8 cellular contexts compared by ENCODE assay signal in genomic region chr22:36977947-36978660, GRCh38. TPM values are rescaled to one million over a fixed set of nuclear protein-coding genes. Genes with fewer than 3 reads are reported as not detected.
DNase-seq lines count a peak whose midpoint lies in the region; ATAC-seq, FAIRE-seq and TF ChIP-seq lines count a peak whose summit lies in the region.

No MANE protein-coding gene starts in this region.

- H3K4me1 ChIP-seq in MM.1S (ENCODE audit: low read length) (0 out of 2 replicates have a peak, but pooled peaks cover 3% of the 10 kb centered on the region), neutrophil (ENCODE audit: control insufficient read depth in 1 of 2, insufficient read depth in 1 of 2, low read depth in 1 of 2, low read length in 1 of 2) (peaks cover 29 to 30% of the 10 kb centered on the region in 2 experiments)

- peak overlapping the region; percentile 54 for H3K4me3 ChIP-seq in MM.1S (ENCODE audit: low read length)
- peak overlapping the region; percentile 54 to 56 for H3K4me3 ChIP-seq in neutrophil (ENCODE audit: low read depth in 1 of 2, low read length in 1 of 2)

- DNase-seq in MM.1S (peak; percentile 88), SHP77 treated with DMSO at 0.1 percent for 48 hours (lab: John Stamatoyannopoulos, UW) (peak; percentile 56), activated gamma-delta T cell (lab: John Stamatoyannopoulos, UW) (peak; percentile 53), frontal cortex (ENCODE audit: low spot score in 2 of 2) (peak; percentile 73 to 94), stromal cell of bone marrow (ENCODE audit: low read depth) (peak; percentile 73)

- H4K20me1 ChIP-seq in MM.1S (ENCODE audit: insufficient read depth, low read length), result no peaks in the 10 kb centered on the region

- H3K9ac ChIP-seq in MM.1S (ENCODE audit: low read length), result peak overlapping the region; percentile 29; the same call in 1 of the 2 replicates

- TF ChIP-seq CTCF in C4-2B (conservative IDR thresholded peaks at IDR 0.05) (peak; percentile 96), MM.1S (IDR thresholded peaks at IDR 0.05; ENCODE audit: low read length) (peak; percentile 89), neutrophil (IDR thresholded peaks at IDR 0.05) (peak; percentile 98)

- FAIRE-seq in frontal cortex (lab: Jason Lieb, UNC), result peak; percentile 80

- no peaks in the 10 kb centered on the region for H3K9me2 ChIP-seq in MM.1S (replicated peaks; ENCODE audit: insufficient read depth, low read length)

- H3K27me3 ChIP-seq in MM.1S (replicated peaks; ENCODE audit: insufficient read depth, low read length), result peaks cover 12% of the 10 kb centered on the region
- H3K27me3 ChIP-seq in neutrophil, result peaks cover 3% of the 10 kb centered on the region

- peak overlapping the region; percentile 89 for H2AFZ ChIP-seq in MM.1S (ENCODE audit: low read length)

- no peaks in the 10 kb centered on the region for H3K36me3 ChIP-seq in MM.1S (replicated peaks; ENCODE audit: insufficient read depth, low read length)
- H3K36me3 ChIP-seq in neutrophil, result no peaks in the 10 kb centered on the region

- peak; percentile 68 for ATAC-seq in GM21526 (IDR thresholded peaks at IDR 0.05; ENCODE audit: low FRiP score, unreplicated experiment)

- no peaks in the 10 kb centered on the region; the same call in 1 of the 2 replicates for H3F3A ChIP-seq in MM.1S (ENCODE audit: insufficient read depth, low read length)

- H3K4me2 ChIP-seq in MM.1S (ENCODE audit: low read depth, low read length), result peak overlapping the region; percentile 76

- H3K9me3 ChIP-seq in MM.1S (replicated peaks; ENCODE audit: insufficient read depth, low read length), result no peaks in the 10 kb centered on the region
- H3K9me3 ChIP-seq in neutrophil, result no peaks in the 10 kb centered on the region

- H3K79me2 ChIP-seq in MM.1S (ENCODE audit: low read length), result no peaks in the 10 kb centered on the region

- H3K27ac ChIP-seq in C4-2B, result peak overlapping the region; percentile 4; the same call in 1 of the 2 replicates
- H3K27ac ChIP-seq in MM.1S (ENCODE audit: low read length), result no peak overlapping the region
- peak overlapping the region; percentile 82 for H3K27ac ChIP-seq in neutrophil

RNA-seq across cellular contexts. Expression of gene TST, which starts 41.1 kb away (rescaled TPM):
- 4.9 TPM for total RNA-seq in frontal cortex

RNA-seq across cellular contexts. Expression of gene MPST, which starts 41.4 kb away (rescaled TPM):
- total RNA-seq in frontal cortex, result 22.0 TPM
